ENCODE assay signal across 1 cellular context in the genomic region with DNA sequence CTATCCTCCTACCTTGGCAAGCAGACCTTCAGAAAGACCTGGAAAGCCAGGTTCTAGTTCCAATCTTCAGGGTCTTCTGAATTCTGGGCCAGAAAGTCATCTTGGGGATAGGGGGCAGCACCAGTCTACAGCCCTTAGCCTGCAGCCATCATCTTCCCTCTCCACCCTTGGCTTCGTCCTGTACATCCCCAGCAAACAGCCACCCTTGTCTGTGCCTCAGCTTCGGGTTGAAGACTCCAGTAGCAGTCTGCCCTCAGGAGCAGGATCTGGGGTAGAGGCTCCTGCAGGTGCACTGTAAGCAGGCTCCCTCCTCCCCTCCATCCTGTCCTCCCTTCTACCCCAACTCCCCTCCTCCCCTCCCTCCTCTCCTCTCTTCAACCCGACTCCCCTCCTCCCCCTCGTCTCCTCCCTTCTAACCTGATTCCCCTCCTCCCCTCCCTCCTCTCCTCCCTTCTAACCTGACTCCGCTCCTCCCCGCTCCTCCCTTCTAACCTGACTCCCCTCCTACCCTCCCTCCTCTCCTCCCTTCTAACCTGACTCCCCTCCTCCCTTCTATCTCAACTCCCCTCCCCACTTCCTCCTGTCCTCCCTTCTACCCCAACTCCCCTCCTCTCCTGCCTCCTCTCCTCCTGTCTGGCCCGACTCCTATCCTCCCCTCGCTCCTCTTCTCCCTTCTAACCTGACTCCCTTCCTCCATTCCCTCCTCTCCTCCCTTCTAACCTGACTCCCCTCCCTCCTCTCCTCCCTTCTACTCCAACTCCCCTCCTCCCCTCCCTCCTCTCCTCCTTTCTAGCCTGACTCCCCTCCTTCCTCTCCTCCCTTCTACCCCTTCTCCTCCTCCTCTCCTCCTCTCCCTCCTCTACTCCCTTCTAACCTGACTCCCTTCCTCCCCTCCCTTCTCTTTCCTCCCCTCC.
TF ChIP-seq lines count a peak whose summit lies in the region.

No MANE protein-coding gene starts in this region.

TF ChIP-seq in HepG2, 621 proteins besides CTCF, POLR2A, EP300 and RAD21:
- 0 out of 2 replicates have a peak, but pooled peaks have one; percentile 16 for TF ChIP-seq ZNF263 (CRISPR knock-in tag; IDR thresholded peaks at IDR 0.05)
- no peak for TF ChIP-seq TAF15 (IDR thresholded peaks at IDR 0.05; ENCODE audit: low read depth, low read length, poor library complexity, severe bottlenecking)
